Comparison of ENCODE assay signal across 13 cellular contexts in the genomic region with DNA sequence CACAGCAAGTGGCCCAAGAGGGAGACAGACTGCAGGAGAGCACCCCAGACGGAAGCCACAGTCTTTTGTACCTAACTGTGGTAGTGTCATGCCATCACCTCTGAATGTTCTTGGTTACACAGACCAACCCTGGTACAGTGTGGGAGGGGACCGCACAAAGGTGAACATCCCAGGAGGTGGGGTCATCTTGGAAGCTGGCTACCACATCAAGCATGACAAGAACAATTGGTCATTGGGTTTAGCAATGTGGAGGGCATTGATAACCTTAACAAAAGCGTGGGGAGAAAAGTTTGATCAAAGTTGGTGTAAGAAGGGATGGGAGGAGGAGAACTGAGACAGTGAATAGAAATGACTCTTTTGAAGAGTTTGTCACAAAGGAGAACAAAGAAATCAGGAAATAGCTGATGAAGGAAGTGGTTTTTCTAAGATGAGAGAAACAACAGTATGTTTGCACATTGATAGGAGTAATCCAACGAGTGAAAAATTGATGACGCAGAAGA.
DNase-seq lines count a peak whose midpoint lies in the region; ATAC-seq and TF ChIP-seq lines count a peak whose summit lies in the region.
"Had no signal": no experiment of that assay in that cellular context is flagged by ENCODE, and none has a peak within 500 bp of the region (broad histone marks: within the 10 kb centered on the region; RNA-seq: fewer than 3 reads in every experiment).

No MANE protein-coding gene starts in this region.

- H3K9me3 ChIP-seq in naive thymus-derived CD4-positive, alpha-beta T cell (ENCODE audit: control insufficient read depth in 2 of 3, low read length in 3 of 3), result no peaks in the 10 kb centered on the region
- H3K9me3 ChIP-seq in PC-9 (ENCODE audit: insufficient read depth, low read depth), result no peaks in the 10 kb centered on the region

- H2AFZ ChIP-seq in PC-9, result no peak overlapping the region
- H2AFZ ChIP-seq: hepatocyte had no signal

- ATAC-seq in naive thymus-derived CD4-positive, alpha-beta T cell, result peak; percentile 89
- no peak for ATAC-seq in GM21786 (IDR thresholded peaks at IDR 0.05; ENCODE audit: unreplicated experiment)
- ATAC-seq: HCT116 had no signal

- no peaks in the 10 kb centered on the region for H3F3A ChIP-seq in PC-9 (ENCODE audit: insufficient read depth, low read depth)

- H3K36me3 ChIP-seq in naive thymus-derived CD4-positive, alpha-beta T cell (ENCODE audit: control insufficient read depth in 2 of 3, insufficient read depth in 3 of 3, low read length in 3 of 3), result no peaks in the 10 kb centered on the region
- no peaks in the 10 kb centered on the region for H3K36me3 ChIP-seq in PC-9 (ENCODE audit: low read depth)

- H3K4me2 ChIP-seq in PC-9, result no peak overlapping the region
- H3K4me2 ChIP-seq: hepatocyte had no signal

- peak; percentile 13 for DNase-seq in T-helper 9 cell
- DNase-seq in activated T-cell treated with anti-CD3 and anti-CD28 coated beads, Interleukin-2, amount 50 U/mL, for 1 hour, result peak; percentile 60
- peak; percentile 25 to 89 (median 87) for DNase-seq in naive thymus-derived CD4-positive, alpha-beta T cell
- peak; percentile 21 to 92 (median 72) for DNase-seq in stimulated activated naive CD4-positive, alpha-beta T cell (lab: John Stamatoyannopoulos, UW)
- DNase-seq in NCI-H2107 treated with DMSO at 0.1 percent for 48 hours (lab: John Stamatoyannopoulos, UW; ENCODE audit: unreplicated experiment), result no peak
- no peak for DNase-seq in PC-9
- DNase-seq: anterior cingulate cortex, KG1, mammary epithelial cell, posterior cingulate gyrus had no signal

- H3K4me3 ChIP-seq in naive thymus-derived CD4-positive, alpha-beta T cell (ENCODE audit: low read length), result peak overlapping the region; percentile 3
- H3K4me3 ChIP-seq in PC-9, result no peak overlapping the region
- H3K4me3 ChIP-seq: hepatocyte had no signal

- no peaks in the 10 kb centered on the region for H3K27me3 Mint-ChIP-seq in naive thymus-derived CD4-positive, alpha-beta T cell

- BruUV-seq in PC-9 (replicated peaks; lab: Mats Ljungman, UMichigan), result no TSS peak

- no peaks in the 10 kb centered on the region for H3K9me3 Mint-ChIP-seq in naive thymus-derived CD4-positive, alpha-beta T cell

- POLR2A ChIA-PET in naive thymus-derived CD4-positive, alpha-beta T cell (lab: Charles Lee), result interaction anchor here (0.6 to 6.7 kb wide), 10 partner anchors 12 to 374 kb away, joined by 3 to 43 read pairs (median 4); a partner anchor contains a TSS
- POLR2A ChIA-PET in PC-9 (lab: Charles Lee; ENCODE audit: unreplicated experiment), result no interaction called here

- H3K27ac ChIP-seq in naive thymus-derived CD4-positive, alpha-beta T cell (ENCODE audit: low read depth, low read length), result peak overlapping the region; percentile 62
- no peak overlapping the region for H3K27ac ChIP-seq in PC-9
- H3K27ac ChIP-seq: hepatocyte had no signal

- no peaks in the 10 kb centered on the region for H3K36me3 Mint-ChIP-seq in naive thymus-derived CD4-positive, alpha-beta T cell

- no peaks in the 10 kb centered on the region for H3K79me2 ChIP-seq in PC-9 (ENCODE audit: low read depth)
- H3K79me2 ChIP-seq: hepatocyte had no signal

- no peak for TF ChIP-seq CTCF in PC-9 (conservative IDR thresholded peaks at IDR 0.05)

- H3K4me1 ChIP-seq in naive thymus-derived CD4-positive, alpha-beta T cell (ENCODE audit: control insufficient read depth in 2 of 2, insufficient read depth in 2 of 2, low read length in 2 of 2), result peaks cover 47 to 82% of the 10 kb centered on the region in 2 donors
- H3K4me1 ChIP-seq in PC-9 (replicated peaks; ENCODE audit: insufficient read depth), result no peaks in the 10 kb centered on the region

- peaks cover 11 to 50% (median 29%) of the 10 kb centered on the region in 7 donors for H3K4me1 Mint-ChIP-seq in naive thymus-derived CD4-positive, alpha-beta T cell

- no peaks in the 10 kb centered on the region for H3K9me2 ChIP-seq in PC-9 (ENCODE audit: insufficient read depth)

- CTCF ChIA-PET in naive thymus-derived CD4-positive, alpha-beta T cell (lab: Charles Lee), result interaction anchor here (0.6 to 4.2 kb wide), 9 partner anchors 7 to 263 kb away, joined by 3 to 26 read pairs (median 3); no protein-coding TSS in a partner anchor
- CTCF ChIA-PET in PC-9 (lab: Charles Lee), result no interaction called here

- no peak overlapping the region for H3K27ac Mint-ChIP-seq in naive thymus-derived CD4-positive, alpha-beta T cell

- intact Hi-C loops in naive thymus-derived CD4-positive, alpha-beta T cell (cut with micrococcal nuclease), result loop anchor here (1.0 to 5.0 kb wide), 18 partner anchors 11 to 1393 kb away; a partner anchor contains a TSS
- intact Hi-C loops in PC-9 (cut with micrococcal nuclease; ENCODE audit: unreplicated experiment), result no loop called here

- no peaks in the 10 kb centered on the region for H4K20me1 ChIP-seq in PC-9 (ENCODE audit: insufficient read depth)

- H3K27me3 ChIP-seq in naive thymus-derived CD4-positive, alpha-beta T cell (ENCODE audit: control insufficient read depth in 2 of 2, insufficient read depth in 2 of 2, low read length in 2 of 2), result no peaks in the 10 kb centered on the region
- H3K27me3 ChIP-seq in PC-9 (ENCODE audit: insufficient read depth, low read depth), result peaks cover 47% of the 10 kb centered on the region

- no peak overlapping the region for H3K4me3 Mint-ChIP-seq in naive thymus-derived CD4-positive, alpha-beta T cell

Comparison
In these comparisons a context has a peak if more than half of its experiments do, and no peak if none do; other contexts are left out.
1. DNase-seq: peak in T-helper 9 cell (single experiment), activated T-cell treated with anti-CD3 and anti-CD28 coated beads, Interleukin-2, amount 50 U/mL, for 1 hour (single experiment), naive thymus-derived CD4-positive, alpha-beta T cell (9 of 9) and stimulated activated naive CD4-positive, alpha-beta T cell (6 of 6); none in NCI-H2107 treated with DMSO at 0.1 percent for 48 hours (single experiment) and PC-9 (0 of 2).